ENCODE assay signal across 1 cellular context in genomic region chr1:26363549-26364448, GRCh38.
A peak's percentile ranks its signal among the peaks of the same experiment; 100 is the strongest.
TF ChIP-seq lines count a peak whose summit lies in the region.

No MANE protein-coding gene starts in this region.

TF ChIP-seq in HepG2, 621 proteins besides CTCF, POLR2A, EP300 and RAD21 (continued from another document and continues in another):
- TF ChIP-seq ZBTB33 (CRISPR knock-in tag; IDR thresholded peaks at IDR 0.05) (peak; percentile 19; the same call in 1 of the 2 replicates), GPBP1L1 (CRISPR knock-in tag; IDR thresholded peaks at IDR 0.05) (no peak), ZNF605 (CRISPR knock-in tag; IDR thresholded peaks at IDR 0.05) (no peak), ISL2 (CRISPR knock-in tag; IDR thresholded peaks at IDR 0.05) (no peak), ZNF512 (CRISPR knock-in tag; IDR thresholded peaks at IDR 0.05) (no peak), TAF15 (IDR thresholded peaks at IDR 0.05; ENCODE audit: low read depth, low read length, poor library complexity, severe bottlenecking) (no peak), FIP1L1 (IDR thresholded peaks at IDR 0.05; ENCODE audit: borderline replicate concordance, insufficient read depth, low read depth, low read length) (no peak), SMAD3 (CRISPR knock-in tag; IDR thresholded peaks at IDR 0.05) (0 out of 2 replicates have a peak, but pooled peaks have one; percentile 38), ZNF136 (CRISPR knock-in tag; IDR thresholded peaks at IDR 0.05; ENCODE audit: low read depth) (no peak), ATF7 (IDR thresholded peaks at IDR 0.05) (no peak), ATF7 (CRISPR knock-in tag; IDR thresholded peaks at IDR 0.05) (no peak), AGO1 (IDR thresholded peaks at IDR 0.05; ENCODE audit: low read depth, low read length, poor library complexity, severe bottlenecking) (no peak), ZNF782 (CRISPR knock-in tag; IDR thresholded peaks at IDR 0.05; ENCODE audit: borderline replicate concordance) (no peak), ZNF280B (CRISPR knock-in tag; IDR thresholded peaks at IDR 0.05; ENCODE audit: borderline replicate concordance) (no peak), TEAD3 (CRISPR knock-in tag; optimal IDR thresholded peaks at IDR 0.05; ENCODE audit: borderline replicate concordance) (peak; percentile 57), SMYD3 (CRISPR knock-in tag; IDR thresholded peaks at IDR 0.05) (no peak), WIZ (CRISPR knock-in tag; IDR thresholded peaks at IDR 0.05) (no peak), ZNF225 (CRISPR knock-in tag; IDR thresholded peaks at IDR 0.05) (no peak), NR3C1 (CRISPR knock-in tag; IDR thresholded peaks at IDR 0.05) (no peak), GLI4 (CRISPR knock-in tag; IDR thresholded peaks at IDR 0.05; ENCODE audit: borderline replicate concordance) (no peak), CCAR2 (optimal IDR thresholded peaks at IDR 0.05; ENCODE audit: low read depth, low read length) (no peak), MYNN (CRISPR knock-in tag; IDR thresholded peaks at IDR 0.05; ENCODE audit: low read depth) (0 out of 2 replicates have a peak, but pooled peaks have one; percentile 42), ZNF496 (CRISPR knock-in tag; IDR thresholded peaks at IDR 0.05; ENCODE audit: insufficient replicate concordance) (no peak), ZNF672 (CRISPR knock-in tag; IDR thresholded peaks at IDR 0.05) (no peak), MTA1 (CRISPR knock-in tag; IDR thresholded peaks at IDR 0.05; ENCODE audit: borderline replicate concordance) (no peak), ZNF674 (CRISPR knock-in tag; IDR thresholded peaks at IDR 0.05; ENCODE audit: low read depth) (no peak), POGK (CRISPR knock-in tag; conservative IDR thresholded peaks at IDR 0.05) (no peak), SRSF4 (IDR thresholded peaks at IDR 0.05; ENCODE audit: low read depth, low read length, poor library complexity, severe bottlenecking) (no peak), ZNF251 (CRISPR knock-in tag; IDR thresholded peaks at IDR 0.05) (no peak), MED1 (CRISPR knock-in tag; IDR thresholded peaks at IDR 0.05) (peak; percentile 28; the same call in 1 of the 2 replicates), THYN1 (CRISPR knock-in tag; IDR thresholded peaks at IDR 0.05; ENCODE audit: borderline replicate concordance, low read depth) (no peak), SAP130 (CRISPR knock-in tag; IDR thresholded peaks at IDR 0.05; ENCODE audit: low read depth) (peak; percentile 42), MAFF (IDR thresholded peaks at IDR 0.05; ENCODE audit: low read depth, low read length) (no peak), BCL6 (CRISPR knock-in tag; IDR thresholded peaks at IDR 0.05) (0 out of 2 replicates have a peak, but pooled peaks have one; percentile 11), ZNF841 (CRISPR knock-in tag; IDR thresholded peaks at IDR 0.05; ENCODE audit: borderline replicate concordance) (no peak), ATF3 (CRISPR knock-in tag; IDR thresholded peaks at IDR 0.05) (no peak), ZGPAT (CRISPR knock-in tag; IDR thresholded peaks at IDR 0.05) (peak; percentile 44; the same call in 1 of the 2 replicates), MXD1 (CRISPR knock-in tag; IDR thresholded peaks at IDR 0.05) (no peak), JARID2 (CRISPR knock-in tag; IDR thresholded peaks at IDR 0.05; ENCODE audit: insufficient replicate concordance) (no peak), ZNF230 (CRISPR knock-in tag; IDR thresholded peaks at IDR 0.05) (no peak), NR2F6 (IDR thresholded peaks at IDR 0.05) (no peak), NR2F6 (CRISPR knock-in tag; IDR thresholded peaks at IDR 0.05) (peak; percentile 39; the same call in 1 of the 2 replicates), MEIS1 (CRISPR knock-in tag; IDR thresholded peaks at IDR 0.05; ENCODE audit: borderline replicate concordance) (no peak), ZNF781 (CRISPR knock-in tag; IDR thresholded peaks at IDR 0.05; ENCODE audit: borderline replicate concordance, not compliant biosample characterization) (no peak), HMG20A (CRISPR knock-in tag; IDR thresholded peaks at IDR 0.05; ENCODE audit: borderline replicate concordance) (no peak), THAP9 (CRISPR knock-in tag; IDR thresholded peaks at IDR 0.05; ENCODE audit: borderline replicate concordance) (peak; percentile 43; the same call in 1 of the 2 replicates), ZFP82 (CRISPR knock-in tag; IDR thresholded peaks at IDR 0.05; ENCODE audit: borderline replicate concordance) (no peak), SKIL (CRISPR knock-in tag; IDR thresholded peaks at IDR 0.05; ENCODE audit: borderline replicate concordance) (no peak), ZNF576 (CRISPR knock-in tag; IDR thresholded peaks at IDR 0.05) (no peak), ELF1 (CRISPR knock-in tag; IDR thresholded peaks at IDR 0.05) (peak; percentile 55), THAP11 (CRISPR knock-in tag; IDR thresholded peaks at IDR 0.05) (peak; percentile 41; the same call in 1 of the 2 replicates), ERF (CRISPR knock-in tag; IDR thresholded peaks at IDR 0.05) (peak; percentile 48; the same call in 1 of the 2 replicates), KDM6A (CRISPR knock-in tag; IDR thresholded peaks at IDR 0.05; ENCODE audit: low read depth) (no peak)
